In genomic region chr14:75070383-75070782, GRCh38 we compare ENCODE assay signal across 1 cellular context.
TF ChIP-seq lines count a peak whose summit lies in the region.

No MANE protein-coding gene starts in this region.

TF ChIP-seq in neural cell, 6 proteins besides CTCF, POLR2A, EP300 and RAD21 (continued from another document):
- TF ChIP-seq REST (IDR thresholded peaks at IDR 0.05; ENCODE audit: borderline replicate concordance) = no peak
- no peak for TF ChIP-seq EZH2 (IDR thresholded peaks at IDR 0.05; ENCODE audit: borderline replicate concordance, insufficient read depth, low read length, poor library complexity, severe bottlenecking)
- TF ChIP-seq SMC3 (conservative IDR thresholded peaks at IDR 0.05; ENCODE audit: poor library complexity) = no peak
